8 cellular contexts compared by ENCODE assay signal in genomic region chr22:38793721-38794466, GRCh38. TPM values are rescaled to one million over a fixed set of nuclear protein-coding genes. Genes with fewer than 3 reads are reported as not detected.
DNase-seq lines count a peak whose midpoint lies in the region; ATAC-seq and TF ChIP-seq lines count a peak whose summit lies in the region.

TSS of gene DNAL4 (minus strand) at chr22:38794143. CDS start at chr22:38782731, 11,412 bp downstream.

- no peaks in the 10 kb centered on the region for H3K9me3 ChIP-seq in PC-9 (ENCODE audit: insufficient read depth, low read depth)

- peaks cover 21% of the 10 kb centered on the region for H3K4me1 ChIP-seq in PC-9 (replicated peaks; ENCODE audit: insufficient read depth)

- peak; percentile 97 for DNase-seq in DMS153 treated with DMSO at 0.1 percent for 48 hours (lab: John Stamatoyannopoulos, UW; ENCODE audit: unreplicated experiment)
- peak; percentile 99 for DNase-seq in KBM-7
- peak; percentile 95 to 99 for DNase-seq in PC-9
- DNase-seq in activated T-cell treated with anti-CD3 and anti-CD28 coated beads, Interleukin-2, amount 50 U/mL, for 4 hours, result peak; percentile 88
- peak; percentile 97 to 98 for DNase-seq in erythroblast (lab: John Stamatoyannopoulos, UW)
- DNase-seq in mucosa of gallbladder (ENCODE audit: low spot score), result peak; percentile 96
- peak; percentile 85 for DNase-seq in stimulated activated CD8-positive, alpha-beta memory T cell treated with anti-CD3 and anti-CD28 coated beads, Interleukin-4, amount 100 ng/mL, for 24 hours (ENCODE audit: low read depth)

- H3K4me1 Mint-ChIP-seq in activated T-cell treated with anti-CD3 and anti-CD28 coated beads, Interleukin-2, amount 50 U/mL, for 4 hours (ENCODE audit: low read depth), result peaks cover 24% of the 10 kb centered on the region

- peak; percentile 96 for ATAC-seq in GM21723 (IDR thresholded peaks at IDR 0.05; ENCODE audit: unreplicated experiment)
- peak; percentile 97 to 99 for ATAC-seq in activated T-cell treated with anti-CD3 and anti-CD28 coated beads, Interleukin-2, amount 50 U/mL, for 4 hours

- peaks cover 14% of the 10 kb centered on the region for H3K79me2 ChIP-seq in PC-9 (ENCODE audit: low read depth)

- peak; percentile 59 for TF ChIP-seq POLR2A in erythroblast (IDR thresholded peaks at IDR 0.05; ENCODE audit: low read length)

- H3K4me3 Mint-ChIP-seq in activated T-cell treated with anti-CD3 and anti-CD28 coated beads, Interleukin-2, amount 50 U/mL, for 4 hours, result peak within 1 kb of the TSS; percentile 89

- no TSS peak for BruUV-seq in PC-9 (replicated peaks; lab: Mats Ljungman, UMichigan)

- H3F3A ChIP-seq in PC-9 (ENCODE audit: insufficient read depth, low read depth), result peaks cover 15% of the 10 kb centered on the region; the same call in 1 of the 2 replicates

- in situ Hi-C loops in KBM-7 (cut with MboI; ENCODE audit: low pct_unique_long_range_greater_than_20kb, low sequenced_read_pairs), result no loop called here

- H3K27me3 Mint-ChIP-seq in activated T-cell treated with anti-CD3 and anti-CD28 coated beads, Interleukin-2, amount 50 U/mL, for 4 hours (ENCODE audit: low read depth), result peaks cover 13% of the 10 kb centered on the region

- H3K36me3 ChIP-seq in PC-9 (ENCODE audit: low read depth), result 0 out of 2 replicates have a peak, but pooled peaks cover 5% of the 10 kb centered on the region

- no peaks in the 10 kb centered on the region for H3K9me2 ChIP-seq in PC-9 (ENCODE audit: insufficient read depth)

- CTCF ChIA-PET in PC-9 (lab: Charles Lee), result no interaction called here

- peaks cover 2% of the 10 kb centered on the region for H3K9me3 Mint-ChIP-seq in activated T-cell treated with anti-CD3 and anti-CD28 coated beads, Interleukin-2, amount 50 U/mL, for 4 hours

- intact Hi-C loops in PC-9 (cut with micrococcal nuclease; ENCODE audit: unreplicated experiment), result no loop called here

- no peak for TF ChIP-seq CTCF in PC-9 (conservative IDR thresholded peaks at IDR 0.05)

- no peaks in the 10 kb centered on the region for H4K20me1 ChIP-seq in PC-9 (ENCODE audit: insufficient read depth)

- peak within 1 kb of the TSS; percentile 3; the same call in 1 of the 2 replicates for H3K27ac ChIP-seq in PC-9

- H3K27me3 ChIP-seq in PC-9 (ENCODE audit: insufficient read depth, low read depth), result no peaks in the 10 kb centered on the region

- POLR2A ChIA-PET in PC-9 (lab: Charles Lee; ENCODE audit: unreplicated experiment), result no interaction called here

- H2AFZ ChIP-seq in PC-9, result peak within 1 kb of the TSS; percentile 87

- H3K36me3 Mint-ChIP-seq in activated T-cell treated with anti-CD3 and anti-CD28 coated beads, Interleukin-2, amount 50 U/mL, for 4 hours (ENCODE audit: insufficient read depth), result peaks cover 2% of the 10 kb centered on the region

- H3K4me2 ChIP-seq in PC-9, result peak within 1 kb of the TSS; percentile 88

- peak within 1 kb of the TSS; percentile 85 for H3K4me3 ChIP-seq in PC-9

RNA-seq across cellular contexts. Expression of gene DNAL4, which starts in this region (rescaled TPM):
- total RNA-seq in PC-9 (2021) (50.3 and 53.0 TPM in 2 replicates), mucosa of gallbladder (30.0 TPM)
- 1 to 10 TPM; 4.5 to 6.1 (median 5.1) TPM for total RNA-seq in activated T-cell treated with anti-CD3 and anti-CD28 coated beads, Interleukin-2, amount 50 U/mL, for 4 hours

Comparison
In these comparisons a context has a peak if more than half of its experiments do, and no peak if none do; other contexts are left out.
1. Peak in every context shown above with its lines: DNase-seq, ATAC-seq, H3K4me3 ChIP-seq and H3K27ac ChIP-seq.